10 cellular contexts compared by ENCODE assay signal in genomic region chr5:180591249-180591887, GRCh38. TPM values are rescaled to one million over a fixed set of nuclear protein-coding genes. Genes with fewer than 3 reads are reported as not detected.
DNase-seq lines count a peak whose midpoint lies in the region; ATAC-seq and TF ChIP-seq lines count a peak whose summit lies in the region.
"Had no signal": no experiment of that assay in that cellular context is flagged by ENCODE, and none has a peak within 500 bp of the region (broad histone marks: within the 10 kb centered on the region; RNA-seq: fewer than 3 reads in every experiment).

TSS of gene SCGB3A1 (minus strand) at chr5:180591499. CDS start at chr5:180591462, 37 bp downstream.

- TF ChIP-seq CTCF in GM12865 (IDR thresholded peaks at IDR 0.05; ENCODE audit: insufficient read depth, low read depth, low read length, missing control alignments) (no peak), PC-3 (conservative IDR thresholded peaks at IDR 0.05; ENCODE audit: low read depth, low read length) (no peak), gastrocnemius medialis (IDR thresholded peaks at IDR 0.05 in 4 of 5, conservative IDR thresholded peaks at IDR 0.05 in 1 of 5) (no peak)

- CTCF ChIA-PET in PC-3 (lab: Charles Lee): no interaction called here

- H3K36me3 ChIP-seq in PC-3 (ENCODE audit: low read depth, low read length) (no peaks in the 10 kb centered on the region), iPS DF 6.9 (ENCODE audit: control insufficient read depth, insufficient read depth, low read length) (no peaks in the 10 kb centered on the region), gastrocnemius medialis (no peaks in the 10 kb centered on the region)

- in situ Hi-C loops in gastrocnemius medialis (cut with MboI; ENCODE audit: low sequenced_read_pairs in 4 of 4): no loop called here

- no peaks in the 10 kb centered on the region for H3K9me2 ChIP-seq in PC-3 (replicated peaks; ENCODE audit: low read length)

- TF ChIP-seq POLR2A in gastrocnemius medialis (IDR thresholded peaks at IDR 0.05) (no peak), erythroblast (IDR thresholded peaks at IDR 0.05; ENCODE audit: low read length) (no peak)

- H3K9me3 ChIP-seq in PC-3 (ENCODE audit: low read length) (no peaks in the 10 kb centered on the region), iPS DF 6.9 (ENCODE audit: control insufficient read depth, insufficient read depth, low read length) (no peaks in the 10 kb centered on the region), gastrocnemius medialis (no peaks in the 10 kb centered on the region)

- no peak within 1 kb of the TSS for H2AFZ ChIP-seq in PC-3 (ENCODE audit: low read length)

- WGBS in iPS DF 6.9 (ENCODE audit: insufficient coverage, insufficient read length): no CpG with 5 or more reads among the region's 69 CpGs

- no peak within 1 kb of the TSS for H3K27ac ChIP-seq in PC-3 (ENCODE audit: low read length)
- no peak within 1 kb of the TSS for H3K27ac ChIP-seq in iPS DF 6.9 (ENCODE audit: low read length)
- H3K27ac ChIP-seq in gastrocnemius medialis: no peak within 1 kb of the TSS

- POLR2A ChIA-PET in PC-3 (lab: Charles Lee; ENCODE audit: unreplicated experiment): no interaction called here

- peak within 1 kb of the TSS; percentile 5; the same call in 1 of the 2 replicates for H3K4me3 ChIP-seq in GM12865 (ENCODE audit: low read depth, low read length)
- H3K4me3 ChIP-seq in PC-3 (ENCODE audit: low read length): no peak within 1 kb of the TSS
- H3K4me3 ChIP-seq in iPS DF 6.9 (ENCODE audit: low read length): peak within 1 kb of the TSS; percentile 24; the same call in 1 of the 2 replicates
- H3K4me3 ChIP-seq in gastrocnemius medialis: peak within 1 kb of the TSS; percentile 17 to 29 (median 24)

- no peaks in the 10 kb centered on the region for H3K4me1 ChIP-seq in PC-3 (ENCODE audit: insufficient read depth, low read length)
- no peaks in the 10 kb centered on the region for H3K4me1 ChIP-seq in iPS DF 6.9 (ENCODE audit: control insufficient read depth, insufficient read depth, low read length)
- no peaks in the 10 kb centered on the region for H3K4me1 ChIP-seq in gastrocnemius medialis

- H3K9ac ChIP-seq in PC-3 (ENCODE audit: low read length): no peak within 1 kb of the TSS

- ATAC-seq in PC-3: no peak
- no peak for ATAC-seq in gastrocnemius medialis
- ATAC-seq in GM18873 (IDR thresholded peaks at IDR 0.05; ENCODE audit: low FRiP score, unreplicated experiment): no peak
- ATAC-seq in HG02610 (IDR thresholded peaks at IDR 0.05; ENCODE audit: unreplicated experiment): no peak

- no peaks in the 10 kb centered on the region for H4K20me1 ChIP-seq in PC-3 (ENCODE audit: low read length)

- no TSS peak for BruUV-seq in PC-3 (replicated peaks; lab: Mats Ljungman, UMichigan)

- H3K27me3 ChIP-seq in PC-3 (ENCODE audit: low read length) (peaks cover 19% of the 10 kb centered on the region), iPS DF 6.9 (ENCODE audit: control insufficient read depth, insufficient read depth, low read length) (peaks cover 27% of the 10 kb centered on the region), gastrocnemius medialis (peaks cover 14 to 35% (median 26%) of the 10 kb centered on the region in 3 donors)

- intact Hi-C loops in PC-3 (cut with micrococcal nuclease) (no loop called here), gastrocnemius medialis (cut with DNase I; ENCODE audit: low total_unique reads) (no loop called here)

- DNase-seq in GM12865 (ENCODE audit: low read depth) (no peak), PC-3 (no peak), iPS DF 6.9 (ENCODE audit: low read depth, low spot score) (no peak), gastrocnemius medialis (no peak), erythroblast (lab: John Stamatoyannopoulos, UW) (no peak)
- DNase-seq: activated CD4-positive, CD25-positive, alpha-beta regulatory T cell; anterior cingulate cortex; NCI-H1694 treated with DMSO at 0.1 percent for 48 hours had no signal

- H3K4me2 ChIP-seq in PC-3 (ENCODE audit: low read length): peak within 1 kb of the TSS; percentile 34

- no peaks in the 10 kb centered on the region for H3F3A ChIP-seq in PC-3 (ENCODE audit: low read length, unreplicated experiment)

- no peaks in the 10 kb centered on the region for H3K79me2 ChIP-seq in PC-3 (ENCODE audit: low read length)

RNA-seq across cellular contexts. Expression of gene SCGB3A1, which starts in this region (rescaled TPM):
- not detected in 2 replicates for total RNA-seq in PC-3 (2014; rRNA removed)
- not detected for total RNA-seq in gastrocnemius medialis
